14 cellular contexts compared by ENCODE assay signal in genomic region chr7:155343150-155343549, GRCh38. TPM values are rescaled to one million over a fixed set of nuclear protein-coding genes. Genes with fewer than 3 reads are reported as not detected.
DNase-seq lines count a peak whose midpoint lies in the region; ATAC-seq, FAIRE-seq and TF ChIP-seq lines count a peak whose summit lies in the region.
"Had no signal": no experiment of that assay in that cellular context is flagged by ENCODE, and none has a peak within 500 bp of the region (broad histone marks: within the 10 kb centered on the region; RNA-seq: fewer than 3 reads in every experiment).

No MANE protein-coding gene starts in this region.

- TF ChIP-seq POLR2A in GM12878 (IDR thresholded peaks at IDR 0.05; ENCODE audit: low read depth, low read length) (no peak), thyroid gland (IDR thresholded peaks at IDR 0.05) (no peak)

- peak; percentile 59 for FAIRE-seq in GM12878 (lab: Jason Lieb, UNC)
- FAIRE-seq: H54 had no signal

- TF ChIP-seq CTCF in GM12878 (IDR thresholded peaks at IDR 0.05 in 2 of 3, conservative IDR thresholded peaks at IDR 0.05 in 1 of 3; ENCODE audit: control insufficient read depth in 2 of 3, extremely low read depth in 1 of 3, insufficient read depth in 1 of 3, low read depth in 3 of 3, low read length in 3 of 3) (no peak), natural killer cell (IDR thresholded peaks at IDR 0.05) (no peak), thyroid gland (IDR thresholded peaks at IDR 0.05) (no peak)

- no peak for TF ChIP-seq RAD21 in GM12878 (IDR thresholded peaks at IDR 0.05; ENCODE audit: insufficient read depth, low read depth, low read length)

- SMC1A ChIA-PET in GM12878 (lab: Charles Lee; ENCODE audit: uncharacterized antibody, unreplicated experiment) = interaction anchor here (0.5 to 3.4 kb wide), 5 partner anchors 44 to 415 kb away, joined by 3 to 31 read pairs (median 3); no protein-coding TSS in a partner anchor

- no peaks in the 10 kb centered on the region for H3K9me3 Mint-ChIP-seq in natural killer cell
- H3K9me3 Mint-ChIP-seq: IgD-negative memory B cell had no signal

- 59% methylated on average over 7 of the region's 7 CpGs for WGBS in GM12878 (ENCODE audit: insufficient coverage, insufficient replicate concordance, low lambda C conversion rate, missing lambda C conversion rate)
- 69 to 76% methylated on average over 5 to 7 of the region's 7 CpGs for WGBS in thyroid gland, 2 donors

- H3K27ac ChIP-seq in GM12878 (ENCODE audit: control insufficient read depth, insufficient read depth) = no peak overlapping the region
- H3K27ac ChIP-seq in thyroid gland = no peak overlapping the region
- H3K27ac ChIP-seq: 22Rv1 had no signal

- H4K20me1 ChIP-seq in GM12878 (ENCODE audit: control insufficient read depth, insufficient read depth) = no peaks in the 10 kb centered on the region

- POLR2A ChIA-PET in GM12878 (lab: Charles Lee) = interaction anchor here (0.5 to 1.1 kb wide), 2 partner anchors 46 to 250 kb away, joined by 4 read pairs; partner anchors contain the start of gene INSIG1

- H3K27me3 Mint-ChIP-seq in natural killer cell (ENCODE audit: low read depth in 2 of 2) = peaks cover 11 to 14% of the 10 kb centered on the region in 2 donors

- RAD21 ChIA-PET in GM12878 (lab: Charles Lee; ENCODE audit: unreplicated experiment) = interaction anchor here (0.9 to 2.4 kb wide), 3 partner anchors 45 to 416 kb away, joined by 3 to 10 read pairs (median 8); partner anchors contain the start of gene INSIG1

- H3K27me3 ChIP-seq in GM12878 (replicated peaks in 1 of 2; ENCODE audit: control insufficient read depth in 2 of 2, insufficient read depth in 2 of 2, low read length in 1 of 2) (no peaks in the 10 kb centered on the region), thyroid gland (no peaks in the 10 kb centered on the region)

- no peak for TF ChIP-seq EP300 in GM12878 (IDR thresholded peaks at IDR 0.05; ENCODE audit: borderline replicate concordance in 1 of 2, control insufficient read depth in 1 of 2, low read depth in 2 of 2, low read length in 2 of 2)

- ATAC-seq in GM12878 = no peak
- ATAC-seq in left lobe of liver = no peak
- no peak for ATAC-seq in natural killer cell

- H3K36me3 ChIP-seq in GM12878 (ENCODE audit: control insufficient read depth in 2 of 2, insufficient read depth in 2 of 2, low read length in 1 of 2) (no peaks in the 10 kb centered on the region), thyroid gland (no peaks in the 10 kb centered on the region)

- H3K4me3 ChIP-seq in GM12878 (no peak overlapping the region), thyroid gland (replicated peaks in 1 of 3) (no peak overlapping the region)

- intact Hi-C loops in GM12878 (cut with micrococcal nuclease; ENCODE audit: unreplicated experiment) (loop anchor here (5.0 to 10.0 kb wide), 3 partner anchors 136 to 431 kb away; partner anchors contain the start of gene PAXIP1), natural killer cell (cut with micrococcal nuclease) (no loop called here), thyroid gland (cut with DNase I) (no loop called here)

- CTCF ChIA-PET in GM12878 (lab: Yijun Ruan, JAX) = interaction anchor here (2.0 to 3.5 kb wide), 2 partner anchors 152 to 416 kb away, joined by 13 to 37 read pairs; no protein-coding TSS in a partner anchor

- H3K27ac Mint-ChIP-seq in natural killer cell = no peak overlapping the region
- H3K27ac Mint-ChIP-seq: CD4-positive, CD25-positive, alpha-beta regulatory T cell; IgD-negative memory B cell had no signal

- BruUV-seq in GM12878 (replicated peaks; lab: Mats Ljungman, UMichigan) = no TSS peak

- no peak overlapping the region for H3K9ac ChIP-seq in GM12878 (ENCODE audit: control insufficient read depth, insufficient read depth, low read length)

- H3K4me2 ChIP-seq in GM12878 (ENCODE audit: control insufficient read depth, insufficient read depth) = no peak overlapping the region

- peaks cover 8% of the 10 kb centered on the region for H3K4me1 ChIP-seq in GM12878 (ENCODE audit: control insufficient read depth, insufficient read depth, low read length)
- peaks cover 0 to 5% of the 10 kb centered on the region in 2 donors for H3K4me1 ChIP-seq in thyroid gland

- no peaks in the 10 kb centered on the region for H3K36me3 Mint-ChIP-seq in natural killer cell
- H3K36me3 Mint-ChIP-seq: CD4-positive, CD25-positive, alpha-beta regulatory T cell; IgD-negative memory B cell had no signal

- no peaks in the 10 kb centered on the region; the same call in 2 of the 3 replicates for H3K9me3 ChIP-seq in GM12878 (replicated peaks; ENCODE audit: control insufficient read depth, insufficient read depth, low read length)
- no peaks in the 10 kb centered on the region for H3K9me3 ChIP-seq in thyroid gland

- no peaks in the 10 kb centered on the region for H3K79me2 ChIP-seq in GM12878 (ENCODE audit: control insufficient read depth, insufficient read depth, low read length)

- in situ Hi-C loops in GM12878 (cut with MboI) = loop anchor here (5.0 kb wide), 2 partner anchors 156 to 416 kb away; no protein-coding TSS in a partner anchor

- H2AFZ ChIP-seq in GM12878 (ENCODE audit: control insufficient read depth, low read depth, low read length) = no peak overlapping the region

- H3K4me3 Mint-ChIP-seq in natural killer cell = no peak overlapping the region

- DNase-seq in activated CD8-positive, alpha-beta memory T cell treated with anti-CD3 and anti-CD28 coated beads, Interleukin-2, amount 50 U/mL, for 48 hours = peak; percentile 46
- no peak for DNase-seq in activated CD8-positive, alpha-beta memory T cell treated with anti-CD3 and anti-CD28 coated beads, Interleukin-2, amount 50 U/mL, for 4 hours
- DNase-seq in GM12878 (ENCODE audit: low read depth, low spot score) (no peak), left lobe of liver (ENCODE audit: low spot score) (peak; percentile 22), middle frontal gyrus (ENCODE audit: extremely low spot score, low spot score) (no peak), natural killer cell (no peak), thyroid gland (no peak), NCI-H2171 treated with DMSO at 0.1 percent for 48 hours (lab: John Stamatoyannopoulos, UW) (no peak)
- DNase-seq: CD4-positive, CD25-positive, alpha-beta regulatory T cell; DMS53; GF-D8 had no signal

- H3K4me1 Mint-ChIP-seq in natural killer cell = peaks cover 10 to 23% of the 10 kb centered on the region in 2 donors

TF ChIP-seq in GM12878, 131 proteins besides CTCF, POLR2A, EP300 and RAD21 (continues in another document):
- TF ChIP-seq E4F1 (IDR thresholded peaks at IDR 0.05; ENCODE audit: borderline replicate concordance, partially characterized antibody) (no peak), SRF (IDR thresholded peaks at IDR 0.05; ENCODE audit: low read depth in 2 of 2, low read length in 2 of 2) (no peak), ATF3 (IDR thresholded peaks at IDR 0.05; ENCODE audit: borderline replicate concordance, extremely low read depth, low read depth, low read length) (no peak), MEF2A (IDR thresholded peaks at IDR 0.05; ENCODE audit: insufficient read depth, low read depth, low read length) (no peak), USF2 (IDR thresholded peaks at IDR 0.05; ENCODE audit: borderline replicate concordance, low read depth, low read length) (no peak), SIN3A (IDR thresholded peaks at IDR 0.05; ENCODE audit: low read depth, low read length) (no peak)

RNA-seq across cellular contexts. Expression of gene INSIG1, which starts 45.5 kb away (rescaled TPM):
- total RNA-seq in GM12878 (2013; cell fraction: nucleolus; rRNA removed) = 159 and 167 TPM in 2 replicates
- total RNA-seq in GM12878 (2014; rRNA removed) = 156 and 187 TPM in 2 replicates
- 97.0 and 103 TPM in 2 replicates for total RNA-seq in GM12878 (2014; rRNA removed; fragmentation: Illumina TruSeq; extraction: Trizol)
- total RNA-seq in GM12878 (2021) = 119 and 131 TPM in 2 replicates
- polyA plus RNA-seq in GM12878 (2011; ENCODE audit: low read depth) = 66.1 TPM
- 168 and 196 TPM in 2 replicates for polyA plus RNA-seq in GM12878 (2011; rRNA removed)
- polyA plus RNA-seq in GM12878 (2011; cell fraction: cytosol; rRNA removed) = 155 and 156 TPM in 2 replicates
- polyA plus RNA-seq in GM12878 (2011; cell fraction: nucleus; rRNA removed) = 92.5 and 100 TPM in 2 replicates
- polyA plus RNA-seq in GM12878 (2012) = 82.7 and 115 TPM in 2 replicates
- polyA plus RNA-seq in GM12878 (2014; fragmentation: Illumina TruSeq; extraction: Trizol) = 85.2 and 108 TPM in 2 replicates
- polyA plus RNA-seq in GM12878 (2014; fragmentation: Nextera tagmentation; extraction: Ambion mirVana) = 10 to 100 TPM; 29.6 to 43.4 TPM
- polyA plus RNA-seq in GM12878 (2014; rRNA removed) = 128 and 136 TPM in 2 replicates
- 10 to 100 TPM; 65.6 to 66.1 TPM for polyA plus RNA-seq in GM12878 (2016; fragmentation: Nextera tagmentation; extraction: Ambion mirVana)
- 146 and 169 TPM in 2 replicates for polyA minus RNA-seq in GM12878 (2011; rRNA and poly(A)+ RNA removed)
- polyA minus RNA-seq in GM12878 (2011; cell fraction: cytosol; rRNA and poly(A)+ RNA removed) = 78.2 and 84.5 TPM in 2 replicates
- polyA minus RNA-seq in GM12878 (2011; cell fraction: nucleus; rRNA and poly(A)+ RNA removed) = 115 and 158 TPM in 2 replicates
- 208 TPM for total RNA-seq in left lobe of liver
- 100 to 1,000 TPM in 1 of 3 donors, 10 to 100 TPM in 2; 66.7 to 115 (median 84.5) TPM for total RNA-seq in natural killer cell
- 10 to 100 TPM; 17.5 to 79.4 (median 29.8) TPM for total RNA-seq in thyroid gland

Comparison
In these comparisons a context has a peak if more than half of its experiments do, and no peak if none do; other contexts are left out.
1. DNase-seq: peak in activated CD8-positive, alpha-beta memory T cell treated with anti-CD3 and anti-CD28 coated beads, Interleukin-2, amount 50 U/mL, for 48 hours (single experiment) and left lobe of liver (single experiment); none in activated CD8-positive, alpha-beta memory T cell treated with anti-CD3 and anti-CD28 coated beads, Interleukin-2, amount 50 U/mL, for 4 hours (single experiment), GM12878 (single experiment), middle frontal gyrus (single experiment), natural killer cell (single experiment), thyroid gland (0 of 2) and NCI-H2171 treated with DMSO at 0.1 percent for 48 hours (single experiment).